ENCODE assay signal across 8 cellular contexts in the genomic region with DNA sequence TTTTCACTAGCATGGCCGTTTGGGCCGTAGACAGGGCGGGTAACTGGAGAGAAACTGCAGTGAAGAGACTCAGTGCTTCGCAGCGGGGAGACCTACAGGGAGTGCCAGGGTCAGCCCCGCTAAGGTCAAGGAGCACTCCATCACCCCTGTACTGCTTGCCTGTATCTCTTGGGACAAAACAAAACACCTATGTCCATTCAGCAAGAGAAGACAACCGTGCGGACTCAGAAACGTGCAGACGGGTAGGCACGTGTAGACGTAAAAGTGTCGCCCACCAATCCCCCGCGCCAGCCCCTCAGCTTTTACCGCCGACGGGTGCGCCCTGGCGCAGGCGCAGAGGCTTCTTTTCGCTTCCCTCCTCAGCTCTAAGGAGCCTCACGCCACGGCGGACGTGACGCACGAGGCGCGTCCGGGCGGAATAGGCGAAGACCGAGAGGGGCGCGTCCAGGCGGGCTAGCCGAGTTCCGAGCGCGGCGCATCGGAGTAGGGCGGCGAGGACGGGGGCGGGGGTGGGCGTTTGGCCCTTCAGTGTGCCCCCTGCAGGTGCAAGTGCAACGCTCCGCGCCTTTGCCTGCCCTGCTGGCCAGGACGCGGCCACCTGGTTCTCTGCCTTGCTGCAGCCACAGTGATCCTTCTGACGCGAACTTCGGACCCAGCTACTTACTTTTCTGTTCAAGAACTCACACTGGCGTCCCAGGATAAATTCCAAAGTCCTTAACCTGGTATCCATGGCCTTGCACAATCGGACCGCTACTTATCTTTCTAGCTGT. TPM values are rescaled to one million over a fixed set of nuclear protein-coding genes. Genes with fewer than 3 reads are reported as not detected.
DNase-seq lines count a peak whose midpoint lies in the region; ATAC-seq and TF ChIP-seq lines count a peak whose summit lies in the region.

No MANE protein-coding gene starts in this region.

- WGBS in mesendoderm (ENCODE audit: extremely low coverage, insufficient coverage, low lambda C conversion rate) = no CpG with 5 or more reads among the region's 59 CpGs

- TF ChIP-seq CTCF in Calu3 (IDR thresholded peaks at IDR 0.05; ENCODE audit: unreplicated experiment) = peak; percentile 70

- intact Hi-C loops in Calu3 (cut with micrococcal nuclease; ENCODE audit: unreplicated experiment) = no loop called here

- CTCF ChIA-PET in Calu3 (lab: Charles Lee) = interaction anchor here (0.9 to 1.7 kb wide), 4 partner anchors 10 to 349 kb away, joined by 3 to 6 read pairs (median 4); no protein-coding TSS in a partner anchor

- peak overlapping the region; percentile 93 for H3K4me3 ChIP-seq in mesendoderm (ENCODE audit: low read length)

- peak overlapping the region; percentile 64 for H3K4ac ChIP-seq in mesendoderm (ENCODE audit: low read depth, low read length)

- peak overlapping the region; percentile 99 for H3K4me2 ChIP-seq in mesendoderm (ENCODE audit: low read length)

- H3K27ac ChIP-seq in mesendoderm (ENCODE audit: low read depth, low read length) = peak overlapping the region; percentile 82

- peak overlapping the region; percentile 85 for H3K27ac Mint-ChIP-seq in Calu3 (ENCODE audit: unreplicated experiment)
- H3K27ac Mint-ChIP-seq in effector memory CD8-positive, alpha-beta T cell = peak overlapping the region; percentile 93 to 95

- H3K36me3 ChIP-seq in mesendoderm (ENCODE audit: control insufficient read depth, insufficient read depth, low read length) = no peaks in the 10 kb centered on the region

- peaks cover 17% of the 10 kb centered on the region for H3K4me1 Mint-ChIP-seq in Calu3 (ENCODE audit: low read depth, unreplicated experiment)
- H3K4me1 Mint-ChIP-seq in effector memory CD8-positive, alpha-beta T cell (ENCODE audit: low read depth in 2 of 2) = peaks cover 21 to 33% of the 10 kb centered on the region in 2 donors

- peaks cover 3% of the 10 kb centered on the region for H3K4me1 ChIP-seq in mesendoderm (ENCODE audit: control insufficient read depth, low read depth, low read length)

- peak; percentile 55 for ATAC-seq in GM21367 (IDR thresholded peaks at IDR 0.05; ENCODE audit: unreplicated experiment)
- ATAC-seq in effector memory CD8-positive, alpha-beta T cell (replicated peaks) = peak; percentile 73

- H4K5ac ChIP-seq in mesendoderm (ENCODE audit: low read length) = peak overlapping the region; percentile 88

- no peak overlapping the region for H2BK120ac ChIP-seq in mesendoderm (ENCODE audit: low read depth, low read length)

- no peaks in the 10 kb centered on the region for H3K27me3 Mint-ChIP-seq in Calu3 (ENCODE audit: unreplicated experiment)
- H3K27me3 Mint-ChIP-seq in effector memory CD8-positive, alpha-beta T cell = no peaks in the 10 kb centered on the region

- peak overlapping the region; percentile 89 for H2BK5ac ChIP-seq in mesendoderm (ENCODE audit: low read length)

- H2AK5ac ChIP-seq in mesendoderm (ENCODE audit: low read length) = no peak overlapping the region

- no peaks in the 10 kb centered on the region for H3K79me1 ChIP-seq in mesendoderm (ENCODE audit: low read length)

- H3K36me3 Mint-ChIP-seq in Calu3 (ENCODE audit: insufficient read depth, unreplicated experiment) = peaks cover 38% of the 10 kb centered on the region
- peaks cover 14% of the 10 kb centered on the region for H3K36me3 Mint-ChIP-seq in effector memory CD8-positive, alpha-beta T cell (ENCODE audit: insufficient read depth)

- H3K18ac ChIP-seq in mesendoderm (ENCODE audit: low read length) = peak overlapping the region; percentile 10

- BruUV-seq in Calu3 (replicated peaks; lab: Mats Ljungman, UMichigan) = no TSS peak

- DNase-seq in Calu3 (peak; percentile 97), HT1080 (ENCODE audit: low read depth) (peak; percentile 95), mesendoderm (peak; percentile 99)
- peak; percentile 95 for DNase-seq in NK-92 treated with Interleukin-12 subunit alpha and Interleukin-12 subunit beta, amount 100 ng/mL, for 24 hours (lab: John Stamatoyannopoulos, UW)
- DNase-seq in activated CD8-positive, alpha-beta memory T cell treated with anti-CD3 and anti-CD28 coated beads for 48 hours (ENCODE audit: low read depth in 2 of 3, low spot score in 2 of 3) = peak; percentile 77 to 96 (median 91)
- peak; percentile 91 to 94 (median 94) for DNase-seq in effector memory CD8-positive, alpha-beta T cell
- DNase-seq in stimulated activated CD8-positive, alpha-beta memory T cell treated with anti-CD3 and anti-CD28 coated beads, Interleukin-12 subunit alpha, Interleukin-12 subunit beta, amount 100 ng/mL, for 4 hours (ENCODE audit: low read depth) = peak; percentile 95

- H4K8ac ChIP-seq in mesendoderm (ENCODE audit: low read depth, low read length) = peak overlapping the region; percentile 60

- H3K56ac ChIP-seq in mesendoderm (ENCODE audit: low read length) = peak overlapping the region; percentile 99

- H3K27me3 ChIP-seq in mesendoderm (ENCODE audit: insufficient read depth, low read length, poor library complexity) = no peaks in the 10 kb centered on the region

- H3K9ac ChIP-seq in mesendoderm (ENCODE audit: low read length) = peak overlapping the region; percentile 93

- H3K4me3 Mint-ChIP-seq in Calu3 (ENCODE audit: low read depth, unreplicated experiment) = peak overlapping the region; percentile 84
- H3K4me3 Mint-ChIP-seq in effector memory CD8-positive, alpha-beta T cell = peak overlapping the region; percentile 91 to 93

- no peaks in the 10 kb centered on the region for H3K9me3 Mint-ChIP-seq in Calu3 (ENCODE audit: low read depth, unreplicated experiment)
- no peaks in the 10 kb centered on the region for H3K9me3 Mint-ChIP-seq in effector memory CD8-positive, alpha-beta T cell

- peaks cover 5% of the 10 kb centered on the region for H3K79me2 ChIP-seq in mesendoderm (ENCODE audit: control insufficient read depth, insufficient read depth, low read length)

- H3K23ac ChIP-seq in mesendoderm (ENCODE audit: low read length) = peak overlapping the region; percentile 29

- no peak overlapping the region for H2BK15ac ChIP-seq in mesendoderm (replicated peaks; ENCODE audit: low read depth)

RNA-seq across cellular contexts. Expression of a gene that starts 3.3 kb away (rescaled TPM):
- total RNA-seq in Calu3 (2022) = 36.8 and 40.0 TPM in 2 replicates
- 9.4 and 11.4 TPM in 2 replicates for total RNA-seq in HT1080 (2014; rRNA removed; shearing (Covaris generic))
- polyA plus RNA-seq in HT1080 (2015; cell fraction: cytosol; rRNA removed) = 9.1 and 13.3 TPM in 2 replicates
- polyA plus RNA-seq in HT1080 (2015; cell fraction: nucleus; rRNA removed) = 35.9 and 42.9 TPM in 2 replicates
- 15.8 TPM for polyA plus RNA-seq in mesendoderm (2013, experiment 1 of 2)
- 17.0 TPM for polyA plus RNA-seq in mesendoderm (2013, experiment 2 of 2)

Comparison
In these comparisons a context has a peak if more than half of its experiments do, and no peak if none do; other contexts are left out.
1. Peak in every context shown above with its lines: DNase-seq, ATAC-seq, H3K4me3 ChIP-seq and H3K27ac ChIP-seq.